ENCODE assay signal across 1 cellular context in the genomic region with DNA sequence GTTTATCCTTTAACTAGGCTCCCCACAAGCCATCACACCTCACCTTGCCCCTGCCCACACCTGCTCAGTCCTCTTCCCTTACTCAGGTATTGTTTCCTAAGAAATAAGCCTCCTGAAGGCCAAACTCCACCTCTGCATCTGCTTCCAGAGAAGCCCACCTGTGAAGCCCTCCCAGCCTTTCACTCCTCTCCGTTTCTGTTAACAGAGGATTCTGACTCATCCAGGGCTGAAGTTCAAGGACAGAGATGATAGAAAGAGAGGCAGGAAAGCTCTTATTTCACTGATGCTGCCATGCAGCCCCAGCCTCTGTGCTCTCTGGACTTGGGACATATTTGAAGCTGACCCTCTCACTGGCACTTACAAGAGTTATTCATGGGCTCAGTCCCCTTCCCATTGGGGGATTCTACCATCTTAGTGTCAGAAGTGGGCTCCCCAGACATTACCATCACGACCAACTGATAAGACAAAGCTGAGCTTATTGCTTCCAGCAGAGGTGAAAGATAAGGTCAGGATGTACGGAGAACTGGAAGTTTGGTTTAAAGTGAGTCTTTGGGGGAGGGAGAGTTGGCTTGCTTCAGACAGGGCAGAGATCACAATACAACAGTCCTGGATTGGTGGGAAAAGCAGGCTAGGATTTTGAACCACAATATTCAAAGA.
TF ChIP-seq lines count a peak whose summit lies in the region.

No MANE protein-coding gene starts in this region.

TF ChIP-seq in GM23338, 12 proteins besides CTCF, POLR2A, EP300 and RAD21:
- TF ChIP-seq EZH2phosphoT487 (IDR thresholded peaks at IDR 0.05; ENCODE audit: unreplicated experiment) = no peak
- no peak for TF ChIP-seq STAT1 (IDR thresholded peaks at IDR 0.05; ENCODE audit: unreplicated experiment)
- TF ChIP-seq, protein P1, sequence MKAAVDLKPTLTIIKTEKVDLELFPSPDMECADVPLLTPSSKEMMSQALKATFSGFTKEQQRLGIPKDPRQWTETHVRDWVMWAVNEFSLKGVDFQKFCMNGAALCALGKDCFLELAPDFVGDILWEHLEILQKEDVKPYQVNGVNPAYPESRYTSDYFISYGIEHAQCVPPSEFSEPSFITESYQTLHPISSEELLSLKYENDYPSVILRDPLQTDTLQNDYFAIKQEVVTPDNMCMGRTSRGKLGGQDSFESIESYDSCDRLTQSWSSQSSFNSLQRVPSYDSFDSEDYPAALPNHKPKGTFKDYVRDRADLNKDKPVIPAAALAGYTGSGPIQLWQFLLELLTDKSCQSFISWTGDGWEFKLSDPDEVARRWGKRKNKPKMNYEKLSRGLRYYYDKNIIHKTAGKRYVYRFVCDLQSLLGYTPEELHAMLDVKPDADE (IDR thresholded peaks at IDR 0.05) = no peak
- no peak for TF ChIP-seq JUNB (IDR thresholded peaks at IDR 0.05; ENCODE audit: unreplicated experiment)
- no peak for TF ChIP-seq POLR2AphosphoS5 (IDR thresholded peaks at IDR 0.05; ENCODE audit: low read depth)
- TF ChIP-seq EZH2 (IDR thresholded peaks at IDR 0.05; ENCODE audit: low read depth, unreplicated experiment) = no peak
- no peak for TF ChIP-seq CREB1 (CRISPR knock-in tag; IDR thresholded peaks at IDR 0.05; ENCODE audit: low read depth)
